9 cellular contexts compared by ENCODE assay signal in the genomic region with DNA sequence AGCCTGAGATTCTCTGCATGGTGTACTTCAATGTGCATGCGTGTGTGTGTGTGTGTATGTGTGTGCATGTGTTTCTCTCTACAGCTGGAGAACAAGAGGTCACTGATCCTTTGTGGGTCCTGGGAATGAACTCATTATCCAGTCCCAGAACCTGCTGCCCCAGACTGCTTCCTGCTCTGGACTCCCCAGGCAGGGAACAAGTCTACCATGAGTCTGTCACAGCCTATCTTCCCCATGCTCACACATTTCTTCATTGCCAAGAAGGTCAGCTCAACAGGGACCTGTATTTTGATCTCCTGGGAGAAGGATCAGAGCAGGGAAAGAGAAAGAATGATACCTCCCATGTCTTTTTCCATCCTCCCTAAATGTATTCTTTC. TPM values are rescaled to one million over a fixed set of nuclear protein-coding genes. Genes with fewer than 3 reads are reported as not detected.
A peak's percentile ranks its signal among the peaks of the same experiment; 100 is the strongest.
DNase-seq lines count a peak whose midpoint lies in the region; ATAC-seq and TF ChIP-seq lines count a peak whose summit lies in the region.
"Had no signal": no experiment of that assay in that cellular context is flagged by ENCODE, and none has a peak within 500 bp of the region (broad histone marks: within the 10 kb centered on the region; RNA-seq: fewer than 3 reads in every experiment).

No MANE protein-coding gene starts in this region.

- H3K4me1 ChIP-seq in BLaER1 (peaks cover 60% of the 10 kb centered on the region), ES-I3 (ENCODE audit: insufficient read depth, low read length) (peaks cover 10% of the 10 kb centered on the region)

- DNase-seq in activated B cell treated with CpG ODN at 0.5 μM for 24 hours (no peak), memory B cell (ENCODE audit: low spot score in 2 of 2) (no peak), foreskin melanocyte (no peak), NCI-H1930 (lab: John Stamatoyannopoulos, UW) (no peak), SKM-1 (lab: John Stamatoyannopoulos, UW; ENCODE audit: unreplicated experiment) (no peak)
- DNase-seq: midbrain had no signal

- H3K27ac ChIP-seq in BLaER1 = peak overlapping the region; percentile 66

- ATAC-seq in activated B cell treated with CpG ODN at 0.5 μM for 24 hours (ENCODE audit: low read depth) (no peak), memory B cell (ENCODE audit: low read depth) (no peak), HG02852 (IDR thresholded peaks at IDR 0.05; ENCODE audit: unreplicated experiment) (no peak)

- CTCF ChIA-PET in activated B cell treated with CpG ODN at 0.5 μM for 24 hours (lab: Charles Lee) = interaction anchor here (0.6 to 1.4 kb wide), 7 partner anchors 15 to 157 kb away, joined by 3 to 8 read pairs (median 3); no protein-coding TSS in a partner anchor

- H3K9me3 ChIP-seq in BLaER1 (no peaks in the 10 kb centered on the region), ES-I3 (ENCODE audit: control insufficient read depth, insufficient read depth, low read length) (no peaks in the 10 kb centered on the region)

- peaks cover 59% of the 10 kb centered on the region for H3K4me1 Mint-ChIP-seq in activated B cell treated with CpG ODN at 0.5 μM for 24 hours
- H3K4me1 Mint-ChIP-seq in memory B cell = peaks cover 48% of the 10 kb centered on the region

- TF ChIP-seq CTCF in activated B cell treated with CpG ODN at 0.5 μM for 24 hours (IDR thresholded peaks at IDR 0.05) = no peak

- H3K27ac Mint-ChIP-seq in activated B cell treated with CpG ODN at 0.5 μM for 24 hours (peak overlapping the region; percentile 90), memory B cell (peak overlapping the region; percentile 87)

- H3K27me3 Mint-ChIP-seq in activated B cell treated with CpG ODN at 0.5 μM for 24 hours (no peaks in the 10 kb centered on the region), memory B cell (no peaks in the 10 kb centered on the region)

- POLR2A ChIA-PET in activated B cell treated with CpG ODN at 0.5 μM for 24 hours (lab: Charles Lee) = interaction anchor here (0.6 to 1.8 kb wide), 4 partner anchors 8 to 15 kb away, joined by 3 to 11 read pairs (median 5); a partner anchor contains a TSS

- H3K4me3 ChIP-seq in BLaER1 = peak overlapping the region; percentile 70

- H3K36me3 ChIP-seq in BLaER1 (peaks cover 33% of the 10 kb centered on the region), ES-I3 (ENCODE audit: insufficient read depth, low read length) (no peaks in the 10 kb centered on the region)

- H3K4me2 ChIP-seq in BLaER1 = peak overlapping the region; percentile 96

- H3K36me3 Mint-ChIP-seq in activated B cell treated with CpG ODN at 0.5 μM for 24 hours (ENCODE audit: low read depth) (peaks cover 23% of the 10 kb centered on the region), memory B cell (peaks cover 8% of the 10 kb centered on the region)

- intact Hi-C loops in activated B cell treated with CpG ODN at 0.5 μM for 24 hours (cut with micrococcal nuclease) = loop anchor here (5.0 kb wide), 1 partner anchor 284 kb away; a partner anchor contains a TSS

- H3K9ac ChIP-seq in BLaER1 (peak overlapping the region; percentile 75), ES-I3 (ENCODE audit: low read depth, low read length) (peak overlapping the region; percentile 22; the same call in 1 of the 2 replicates)

- no peaks in the 10 kb centered on the region for H3K9me3 Mint-ChIP-seq in activated B cell treated with CpG ODN at 0.5 μM for 24 hours
- no peaks in the 10 kb centered on the region for H3K9me3 Mint-ChIP-seq in memory B cell

- H3K27me3 ChIP-seq in BLaER1 = no peaks in the 10 kb centered on the region

- peaks cover 31% of the 10 kb centered on the region for H4K20me1 ChIP-seq in BLaER1

- H3K4me3 Mint-ChIP-seq in activated B cell treated with CpG ODN at 0.5 μM for 24 hours = peak overlapping the region; percentile 88
- peak overlapping the region; percentile 90 for H3K4me3 Mint-ChIP-seq in memory B cell

RNA-seq across cellular contexts. Expression of a gene that starts 2.9 kb away (rescaled TPM):
- 17.5 and 18.5 TPM in 2 replicates for total RNA-seq in activated B cell treated with CpG ODN at 0.5 μM for 24 hours

RNA-seq across cellular contexts. Expression of a gene that starts 3.4 kb away (rescaled TPM):
- 35.8 and 37.6 TPM in 2 replicates for total RNA-seq in activated B cell treated with CpG ODN at 0.5 μM for 24 hours

RNA-seq across cellular contexts. Expression of a gene that starts 10.7 kb away (rescaled TPM):
- total RNA-seq in activated B cell treated with CpG ODN at 0.5 μM for 24 hours = 95.7 and 95.9 TPM in 2 replicates

RNA-seq across cellular contexts. Expression of a gene that starts 13.5 kb away (rescaled TPM):
- total RNA-seq in activated B cell treated with CpG ODN at 0.5 μM for 24 hours = 54.1 and 58.2 TPM in 2 replicates

RNA-seq across cellular contexts. Expression of a gene that starts 25.5 kb away (rescaled TPM):
- 2.4 and 2.5 TPM in 2 replicates for total RNA-seq in activated B cell treated with CpG ODN at 0.5 μM for 24 hours
